In genomic region chrX:115892787-115893671, GRCh38 we compare ENCODE assay signal across 9 cellular contexts.
DNase-seq lines count a peak whose midpoint lies in the region; ATAC-seq, FAIRE-seq and TF ChIP-seq lines count a peak whose summit lies in the region.
"Had no signal": no experiment of that assay in that cellular context is flagged by ENCODE, and none has a peak within 500 bp of the region (broad histone marks: within the 10 kb centered on the region; RNA-seq: fewer than 3 reads in every experiment).

No MANE protein-coding gene starts in this region.

- CTCF ChIA-PET in HEK293 (lab: Yijun Ruan, JAX), result interaction anchor here (0.7 to 1.0 kb wide), 3 partner anchors 48 to 248 kb away, joined by 3 to 6 read pairs (median 3); no protein-coding TSS in a partner anchor

- no peak overlapping the region; the same call in 1 of the 2 replicates for H3K27ac ChIP-seq in HEK293 (ENCODE audit: extremely low read depth, low read depth, low read length)
- H3K27ac ChIP-seq in ascending aorta, result peak overlapping the region; percentile 10 to 52

- H3K4me1 Mint-ChIP-seq in stimulated activated naive CD8-positive, alpha-beta T cell treated with anti-CD3 and anti-CD28 coated beads, Interleukin-15, amount 100 ng/mL, for 72 hours, result no peaks in the 10 kb centered on the region
- no peaks in the 10 kb centered on the region for H3K4me1 Mint-ChIP-seq in activated naive CD8-positive, alpha-beta T cell treated with anti-CD3 and anti-CD28 coated beads, Interleukin-2, amount 50 U/mL, for 24 hours

- H3K4me1 ChIP-seq in HEK293 (ENCODE audit: control insufficient read depth, insufficient read depth, low read length), result no peaks in the 10 kb centered on the region
- H3K4me1 ChIP-seq in ascending aorta, result peaks cover 0 to 2% of the 10 kb centered on the region in 2 donors

- intact Hi-C loops in ascending aorta (cut with DNase I), result no loop called here

- FAIRE-seq in urothelium cell line (lab: Jason Lieb, UNC), result no peak

- H3K4me3 Mint-ChIP-seq in stimulated activated naive CD8-positive, alpha-beta T cell treated with anti-CD3 and anti-CD28 coated beads, Interleukin-15, amount 100 ng/mL, for 72 hours, result no peak overlapping the region
- no peak overlapping the region for H3K4me3 Mint-ChIP-seq in activated naive CD8-positive, alpha-beta T cell treated with anti-CD3 and anti-CD28 coated beads, Interleukin-2, amount 50 U/mL, for 24 hours

- ATAC-seq in GM18502 (IDR thresholded peaks at IDR 0.05; ENCODE audit: poor library complexity, unreplicated experiment), result peak; percentile 69
- no peak for ATAC-seq in stimulated activated naive CD8-positive, alpha-beta T cell treated with anti-CD3 and anti-CD28 coated beads, Interleukin-15, amount 100 ng/mL, for 72 hours
- ATAC-seq in activated naive CD8-positive, alpha-beta T cell treated with anti-CD3 and anti-CD28 coated beads, Interleukin-2, amount 50 U/mL, for 24 hours, result no peak

- H3K4me3 ChIP-seq in HEK293 (ENCODE audit: low read depth, low read length) (peak overlapping the region; percentile 8; the same call in 1 of the 2 replicates), ascending aorta (peak overlapping the region; percentile 41 to 55)
- H3K4me3 ChIP-seq: skin epidermis had no signal

- no peaks in the 10 kb centered on the region for H3K27me3 Mint-ChIP-seq in stimulated activated naive CD8-positive, alpha-beta T cell treated with anti-CD3 and anti-CD28 coated beads, Interleukin-15, amount 100 ng/mL, for 72 hours
- H3K27me3 Mint-ChIP-seq in activated naive CD8-positive, alpha-beta T cell treated with anti-CD3 and anti-CD28 coated beads, Interleukin-2, amount 50 U/mL, for 24 hours, result no peaks in the 10 kb centered on the region

- H3K9me3 Mint-ChIP-seq in stimulated activated naive CD8-positive, alpha-beta T cell treated with anti-CD3 and anti-CD28 coated beads, Interleukin-15, amount 100 ng/mL, for 72 hours, result peaks cover 0 to 6% of the 10 kb centered on the region in 2 donors
- H3K9me3 Mint-ChIP-seq in activated naive CD8-positive, alpha-beta T cell treated with anti-CD3 and anti-CD28 coated beads, Interleukin-2, amount 50 U/mL, for 24 hours, result no peaks in the 10 kb centered on the region

- H3K36me3 ChIP-seq in HEK293 (ENCODE audit: control insufficient read depth in 2 of 2, insufficient read depth in 1 of 2, low read length in 2 of 2), result peaks cover 0 to 7% of the 10 kb centered on the region in 2 experiments; a peak in 1 of 3 replicates
- no peaks in the 10 kb centered on the region for H3K36me3 ChIP-seq in ascending aorta

- H3K9me3 ChIP-seq in HEK293 (ENCODE audit: control insufficient read depth, insufficient read depth, low read depth, low read length), result no peaks in the 10 kb centered on the region
- H3K9me3 ChIP-seq in ascending aorta, result peaks cover 6 to 15% of the 10 kb centered on the region in 2 donors

- no peaks in the 10 kb centered on the region for H3K36me3 Mint-ChIP-seq in activated naive CD8-positive, alpha-beta T cell treated with anti-CD3 and anti-CD28 coated beads, Interleukin-2, amount 50 U/mL, for 24 hours (ENCODE audit: low read depth)

- TF ChIP-seq CTCF in HEK293 (tag by site-specific recombination; IDR thresholded peaks at IDR 0.05) (peak; percentile 100), ascending aorta (IDR thresholded peaks at IDR 0.05) (peak; percentile 40 to 57 (median 49))

- POLR2A ChIA-PET in HEK293 (lab: Yijun Ruan, JAX), result interaction anchor here (0.6 kb wide), 1 partner anchor 317 kb away, joined by 3 read pairs; no protein-coding TSS in a partner anchor

- H3K27ac Mint-ChIP-seq in stimulated activated naive CD8-positive, alpha-beta T cell treated with anti-CD3 and anti-CD28 coated beads, Interleukin-15, amount 100 ng/mL, for 72 hours, result no peak overlapping the region
- no peak overlapping the region for H3K27ac Mint-ChIP-seq in activated naive CD8-positive, alpha-beta T cell treated with anti-CD3 and anti-CD28 coated beads, Interleukin-2, amount 50 U/mL, for 24 hours

- DNase-seq in NCI-H1417 treated with DMSO at 0.1 percent for 48 hours (lab: John Stamatoyannopoulos, UW), result peak; percentile 90
- peak in 1 of 2 donors; percentile 74 for DNase-seq in ascending aorta (ENCODE audit: low spot score in 2 of 2)
- peak; percentile 10 for DNase-seq in kidney glomerular epithelial cell (lab: John Stamatoyannopoulos, UW)
- DNase-seq in urothelium cell line (ENCODE audit: low spot score), result peak; percentile 18
- DNase-seq in stimulated activated naive CD8-positive, alpha-beta T cell treated with anti-CD3 and anti-CD28 coated beads, Interleukin-15, amount 100 ng/mL, for 72 hours, result no peak
- DNase-seq in activated naive CD8-positive, alpha-beta T cell treated with anti-CD3 and anti-CD28 coated beads, Interleukin-2, amount 50 U/mL, for 24 hours, result no peak

- no peaks in the 10 kb centered on the region for H3K27me3 ChIP-seq in ascending aorta

TF ChIP-seq in HEK293, 187 proteins besides CTCF, POLR2A, EP300 and RAD21 (continues in another document):
- peak; percentile 87 for TF ChIP-seq ZNF629 (tag by site-specific recombination; IDR thresholded peaks at IDR 0.05)
- peak; percentile 47 for TF ChIP-seq ZFHX2 (tag by site-specific recombination; conservative IDR thresholded peaks at IDR 0.05)
- peak; percentile 70 for TF ChIP-seq ZBTB48 (tag by site-specific recombination; IDR thresholded peaks at IDR 0.05)
- TF ChIP-seq ZNF16 (tag by site-specific recombination; IDR thresholded peaks at IDR 0.05; ENCODE audit: low read depth), result no peak
- peak; percentile 48 for TF ChIP-seq ZBTB10 (tag by site-specific recombination; IDR thresholded peaks at IDR 0.05)
- no peak for TF ChIP-seq ZNF404 (tag by site-specific recombination; IDR thresholded peaks at IDR 0.05)
- peak; percentile 90 for TF ChIP-seq KLF10 (tag by site-specific recombination; IDR thresholded peaks at IDR 0.05)
- TF ChIP-seq ZNF610 (tag by site-specific recombination; IDR thresholded peaks at IDR 0.05; ENCODE audit: borderline replicate concordance), result peak; percentile 75; the same call in 1 of the 2 replicates
- peak; percentile 79; the same call in 1 of the 2 replicates for TF ChIP-seq IKZF3 (tag by site-specific recombination; IDR thresholded peaks at IDR 0.05)
- peak; percentile 45; the same call in 1 of the 2 replicates for TF ChIP-seq TSHZ1 (tag by site-specific recombination; IDR thresholded peaks at IDR 0.05; ENCODE audit: borderline replicate concordance)
- no peak for TF ChIP-seq ZNF791 (tag by site-specific recombination; IDR thresholded peaks at IDR 0.05)
- TF ChIP-seq ZNF37A (tag by site-specific recombination; IDR thresholded peaks at IDR 0.05), result no peak
- peak; percentile 87 for TF ChIP-seq FEZF1 (tag by site-specific recombination; IDR thresholded peaks at IDR 0.05)
- TF ChIP-seq ZNF132 (tag by site-specific recombination; IDR thresholded peaks at IDR 0.05; ENCODE audit: borderline replicate concordance), result no peak
- peak; percentile 94 for TF ChIP-seq ZXDB (tag by site-specific recombination; IDR thresholded peaks at IDR 0.05)
- peak; percentile 99 for TF ChIP-seq SCRT2 (tag by site-specific recombination; IDR thresholded peaks at IDR 0.05)
- TF ChIP-seq ZBTB8A (tag by site-specific recombination; IDR thresholded peaks at IDR 0.05), result peak; percentile 74
- TF ChIP-seq ZNF843 (tag by site-specific recombination; IDR thresholded peaks at IDR 0.05), result peak; percentile 83
- 0 out of 2 replicates have a peak, but pooled peaks have one; percentile 6 for TF ChIP-seq OSR2 (tag by site-specific recombination; IDR thresholded peaks at IDR 0.05)
- TF ChIP-seq GLIS2 (tag by site-specific recombination; IDR thresholded peaks at IDR 0.05), result 0 out of 2 replicates have a peak, but pooled peaks have one; percentile 28

Comparison
In these comparisons a context has a peak if more than half of its experiments do, and no peak if none do; other contexts are left out.
1. DNase-seq: peak in NCI-H1417 treated with DMSO at 0.1 percent for 48 hours (single experiment), kidney glomerular epithelial cell (single experiment) and urothelium cell line (single experiment); none in stimulated activated naive CD8-positive, alpha-beta T cell treated with anti-CD3 and anti-CD28 coated beads, Interleukin-15, amount 100 ng/mL, for 72 hours (0 of 2) and activated naive CD8-positive, alpha-beta T cell treated with anti-CD3 and anti-CD28 coated beads, Interleukin-2, amount 50 U/mL, for 24 hours (single experiment).